21 cellular contexts compared by ENCODE assay signal in genomic region chr22:44199866-44200265, GRCh38. TPM values are rescaled to one million over a fixed set of nuclear protein-coding genes. Genes with fewer than 3 reads are reported as not detected.
DNase-seq lines count a peak whose midpoint lies in the region; ATAC-seq, FAIRE-seq and TF ChIP-seq lines count a peak whose summit lies in the region.
"Had no signal": no experiment of that assay in that cellular context is flagged by ENCODE, and none has a peak within 500 bp of the region (broad histone marks: within the 10 kb centered on the region; RNA-seq: fewer than 3 reads in every experiment).

No MANE protein-coding gene starts in this region.

- H3K4me1 ChIP-seq in BLaER1 treated with 17β-estradiol and CSF1 and Interleukin-3, amounts not matched to agents 10 nM and 100 nM: peaks cover 18 to 62% (median 53%) of the 10 kb centered on the region in 10 experiments
- no peaks in the 10 kb centered on the region for H3K4me1 ChIP-seq in CD8-positive, alpha-beta memory T cell (ENCODE audit: insufficient read depth, low read length)
- H3K4me1 ChIP-seq in kidney (ENCODE audit: control insufficient read depth in 1 of 2, insufficient read depth in 1 of 2, low read depth in 1 of 2, low read length in 2 of 2): no peaks in the 10 kb centered on the region

- peaks cover 25 to 93% (median 64%) of the 10 kb centered on the region in 11 experiments; a peak in 20 of 22 replicates for H4K20me1 ChIP-seq in BLaER1 treated with 17β-estradiol and CSF1 and Interleukin-3, amounts not matched to agents 10 nM and 100 nM

- H3K4me3 Mint-ChIP-seq in CD8-positive, alpha-beta memory T cell: no peak overlapping the region
- H3K4me3 Mint-ChIP-seq in activated CD4-positive, alpha-beta T cell treated with anti-CD3 and anti-CD28 coated beads for 36 hours: no peak overlapping the region

- H3K27me3 Mint-ChIP-seq in CD8-positive, alpha-beta memory T cell: no peaks in the 10 kb centered on the region
- no peaks in the 10 kb centered on the region for H3K27me3 Mint-ChIP-seq in activated CD4-positive, alpha-beta T cell treated with anti-CD3 and anti-CD28 coated beads for 36 hours

- peaks cover 15 to 88% (median 19%) of the 10 kb centered on the region in 3 donors for H3K36me3 Mint-ChIP-seq in CD8-positive, alpha-beta memory T cell
- peaks cover 20% of the 10 kb centered on the region for H3K36me3 Mint-ChIP-seq in activated CD4-positive, alpha-beta T cell treated with anti-CD3 and anti-CD28 coated beads for 36 hours (ENCODE audit: low read depth)

- peak overlapping the region in 5 of 8 donors; percentile 11 to 78 (median 18) for H3K27ac Mint-ChIP-seq in CD8-positive, alpha-beta memory T cell
- H3K27ac Mint-ChIP-seq in activated CD4-positive, alpha-beta T cell treated with anti-CD3 and anti-CD28 coated beads for 36 hours: no peak overlapping the region

- H3K4me2 ChIP-seq in BLaER1 treated with 17β-estradiol and CSF1 and Interleukin-3, amounts not matched to agents 10 nM and 100 nM: peak overlapping the region; percentile 50 to 84 (median 71)

- no peak for FAIRE-seq in kidney (lab: Jason Lieb, UNC)
- FAIRE-seq: G401.6, GM12892, GM19239, H1, RCC 7860 had no signal

- peaks cover 16 to 33% (median 23%) of the 10 kb centered on the region in 3 donors for H3K4me1 Mint-ChIP-seq in CD8-positive, alpha-beta memory T cell
- no peaks in the 10 kb centered on the region for H3K4me1 Mint-ChIP-seq in activated CD4-positive, alpha-beta T cell treated with anti-CD3 and anti-CD28 coated beads for 36 hours

- peaks cover 0 to 91% (median 45%) of the 10 kb centered on the region in 11 experiments; a peak in 15 of 22 replicates for H3K36me3 ChIP-seq in BLaER1 treated with 17β-estradiol and CSF1 and Interleukin-3, amounts not matched to agents 10 nM and 100 nM
- peaks cover 20% of the 10 kb centered on the region for H3K36me3 ChIP-seq in CD8-positive, alpha-beta memory T cell (ENCODE audit: insufficient read depth, low read length)
- H3K36me3 ChIP-seq in kidney (ENCODE audit: control insufficient read depth in 1 of 2, insufficient read depth in 2 of 2, low read length in 2 of 2): no peaks in the 10 kb centered on the region
- H3K36me3 ChIP-seq: SJSA1 had no signal

- no peaks in the 10 kb centered on the region for H3K9me3 ChIP-seq in BLaER1 treated with 17β-estradiol and CSF1 and Interleukin-3, amounts not matched to agents 10 nM and 100 nM (replicated peaks in 1 of 11)
- H3K9me3 ChIP-seq in CD8-positive, alpha-beta memory T cell (ENCODE audit: low read length): no peaks in the 10 kb centered on the region
- H3K9me3 ChIP-seq in kidney (ENCODE audit: control insufficient read depth in 1 of 2, low read length in 2 of 2): no peaks in the 10 kb centered on the region
- H3K9me3 ChIP-seq: SJSA1 had no signal

- no peaks in the 10 kb centered on the region for H3K9me3 Mint-ChIP-seq in CD8-positive, alpha-beta memory T cell
- H3K9me3 Mint-ChIP-seq in activated CD4-positive, alpha-beta T cell treated with anti-CD3 and anti-CD28 coated beads for 36 hours (ENCODE audit: low read depth): no peaks in the 10 kb centered on the region

- no peak for TF ChIP-seq CTCF in kidney (IDR thresholded peaks at IDR 0.05; ENCODE audit: borderline replicate concordance, extremely low read depth, insufficient read depth)

- no peak for ATAC-seq in sciatic nerve
- ATAC-seq in HG02798 (IDR thresholded peaks at IDR 0.05; ENCODE audit: poor library complexity, unreplicated experiment): no peak
- ATAC-seq in activated CD4-positive, alpha-beta T cell treated with anti-CD3 and anti-CD28 coated beads for 36 hours: no peak
- ATAC-seq: HCT116 had no signal

- intact Hi-C loops in kidney (cut with DNase I) (no loop called here), sciatic nerve (cut with DNase I) (no loop called here)
- intact Hi-C loops in activated CD4-positive, alpha-beta T cell treated with anti-CD3 and anti-CD28 coated beads for 36 hours (cut with DNase I, micrococcal nuclease): no loop called here

- H3K27ac ChIP-seq in BLaER1 treated with 17β-estradiol and CSF1 and Interleukin-3, amounts not matched to agents 10 nM and 100 nM: no peak overlapping the region
- H3K27ac ChIP-seq in CD8-positive, alpha-beta memory T cell (ENCODE audit: low read depth, low read length): no peak overlapping the region
- H3K27ac ChIP-seq in kidney (ENCODE audit: low read depth in 2 of 2, low read length in 2 of 2): no peak overlapping the region
- H3K27ac ChIP-seq: SJSA1 had no signal

- CTCF ChIA-PET in CD8-positive, alpha-beta memory T cell (lab: Charles Lee): interaction anchor here (1.0 kb wide), 1 partner anchor 11 kb away, joined by 3 read pairs; no protein-coding TSS in a partner anchor
- CTCF ChIA-PET in activated CD4-positive, alpha-beta T cell treated with anti-CD3 and anti-CD28 coated beads for 36 hours (lab: Charles Lee): no interaction called here

- H3K9ac ChIP-seq in BLaER1 treated with 17β-estradiol and CSF1 and Interleukin-3, amounts not matched to agents 10 nM and 100 nM: peak overlapping the region in 2 of 11 experiments; percentile 5 to 11; a peak in 2 of 22 replicates
- H3K9ac ChIP-seq in kidney (ENCODE audit: low read length in 2 of 2): no peak overlapping the region

- no peak overlapping the region for H3K4me3 ChIP-seq in BLaER1 treated with 17β-estradiol and CSF1 and Interleukin-3, amounts not matched to agents 10 nM and 100 nM
- H3K4me3 ChIP-seq in CD8-positive, alpha-beta memory T cell (ENCODE audit: low read length): no peak overlapping the region
- H3K4me3 ChIP-seq in kidney (ENCODE audit: low read length in 2 of 2): no peak overlapping the region
- H3K4me3 ChIP-seq: SJSA1 had no signal

- no peak for DNase-seq in CD8-positive, alpha-beta memory T cell
- DNase-seq in kidney: peak; percentile 61
- DNase-seq in sciatic nerve (ENCODE audit: low spot score): peak; percentile 40
- no peak for DNase-seq in activated CD4-positive, alpha-beta T cell treated with anti-CD3 and anti-CD28 coated beads for 36 hours
- DNase-seq in anterior cingulate cortex (lab: John Stamatoyannopoulos, UW): no peak
- DNase-seq: C1 segment of cervical spinal cord, Karpas-422, NCI-H1694 treated with DMSO at 0.1 percent for 48 hours, NCI-H2081 treated with DMSO at 0.1 percent for 48 hours, NCI-H2171 treated with DMSO at 0.1 percent for 48 hours, NCI-H524 treated with DMSO at 0.1 percent for 48 hours, OCI-M1 had no signal

- peaks cover 0 to 17% (median 0%) of the 10 kb centered on the region in 11 experiments; a peak in 9 of 22 replicates for H3K27me3 ChIP-seq in BLaER1 treated with 17β-estradiol and CSF1 and Interleukin-3, amounts not matched to agents 10 nM and 100 nM
- H3K27me3 ChIP-seq in CD8-positive, alpha-beta memory T cell (ENCODE audit: insufficient read depth, low read length, poor library complexity, severe bottlenecking): no peaks in the 10 kb centered on the region
- H3K27me3 ChIP-seq: SJSA1 had no signal

- POLR2A ChIA-PET in CD8-positive, alpha-beta memory T cell (lab: Charles Lee): no interaction called here
- POLR2A ChIA-PET in activated CD4-positive, alpha-beta T cell treated with anti-CD3 and anti-CD28 coated beads for 36 hours (lab: Charles Lee): no interaction called here

RNA-seq across cellular contexts. Expression of gene PARVG, which starts 19.1 kb away (rescaled TPM):
- 10 to 100 TPM; 56.0 to 57.4 TPM for total RNA-seq in CD8-positive, alpha-beta memory T cell
- 94.4 TPM for polyA plus RNA-seq in CD8-positive, alpha-beta memory T cell
- total RNA-seq in kidney: 20.9 TPM
- 2.5 TPM for polyA plus RNA-seq in kidney (ENCODE audit: insufficient read depth, low read depth, low replicate concordance)
- total RNA-seq in sciatic nerve: 16.7 TPM
- 10 to 100 TPM; 61.7 to 74.3 TPM for total RNA-seq in activated CD4-positive, alpha-beta T cell treated with anti-CD3 and anti-CD28 coated beads for 36 hours
- total RNA-seq: SJSA1 had no signal

Comparison
In these comparisons a context has a peak if more than half of its experiments do, and no peak if none do; other contexts are left out.
1. DNase-seq: peak in kidney (single experiment) and sciatic nerve (single experiment); none in CD8-positive, alpha-beta memory T cell (0 of 5), activated CD4-positive, alpha-beta T cell treated with anti-CD3 and anti-CD28 coated beads for 36 hours (single experiment) and anterior cingulate cortex (0 of 58).